7 cellular contexts compared by ENCODE assay signal in the genomic region with DNA sequence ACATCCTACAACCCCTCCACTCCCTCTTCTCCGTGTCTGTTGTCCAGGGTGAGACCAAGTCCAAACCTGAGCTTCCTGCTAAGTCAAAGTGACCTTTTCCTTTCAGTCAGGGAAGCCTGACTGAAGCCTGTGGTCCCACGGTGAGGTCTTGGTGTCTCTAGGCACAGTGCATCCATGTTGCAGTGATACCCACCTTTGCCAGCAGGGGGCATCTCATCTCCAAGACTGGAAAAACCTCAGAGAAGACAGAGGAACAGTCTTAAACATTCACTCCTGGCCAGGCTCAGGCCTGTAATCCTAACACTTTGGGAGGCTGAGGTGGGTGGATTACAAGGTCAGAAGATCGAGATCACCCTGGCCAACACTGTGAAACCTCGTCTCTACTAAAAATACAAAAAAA. TPM values are rescaled to one million over a fixed set of nuclear protein-coding genes. Genes with fewer than 3 reads are reported as not detected.
DNase-seq lines count a peak whose midpoint lies in the region; ATAC-seq and TF ChIP-seq lines count a peak whose summit lies in the region.
"Not testable (repeated sequence)": the region's sequence is repeated elsewhere in the genome, so short reads cannot be mapped to it uniquely, and the experiment has no call there.

No MANE protein-coding gene starts in this region.

- peak; percentile 66 for TF ChIP-seq CTCF in GM12872 (IDR thresholded peaks at IDR 0.05; ENCODE audit: insufficient read depth, low read depth, low read length)
- TF ChIP-seq CTCF in mammary epithelial cell (conservative IDR thresholded peaks at IDR 0.05 in 1 of 2, IDR thresholded peaks at IDR 0.05 in 1 of 2; ENCODE audit: extremely low read depth in 1 of 2, insufficient read depth in 1 of 2, low read depth in 1 of 2, low read length in 2 of 2), result peak; percentile 35 to 44

- H2AFZ ChIP-seq in mammary epithelial cell (ENCODE audit: low read depth, low read length), result not testable (repeated sequence)

- not testable (repeated sequence) for H3K4me1 ChIP-seq in mammary epithelial cell (ENCODE audit: insufficient read depth, low read length)

- not testable (repeated sequence) for H3K9me3 ChIP-seq in mammary epithelial cell (replicated peaks; ENCODE audit: insufficient read depth, low read length)

- in situ Hi-C loops in mammary epithelial cell (cut with MboI; ENCODE audit: low sequenced_read_pairs in 2 of 2), result not testable (repeated sequence)

- CTCF ChIA-PET in mammary epithelial cell (lab: Charles Lee; ENCODE audit: low non-redundant PET), result interaction anchor here (0.6 kb wide), 2 partner anchors 63 to 1137 kb away, joined by 4 read pairs; no protein-coding TSS in a partner anchor

- peak; percentile 66 for ATAC-seq in HG03135 (IDR thresholded peaks at IDR 0.05; ENCODE audit: unreplicated experiment)

- dilution Hi-C loops in mammary epithelial cell (cut with HindIII; ENCODE audit: low sequenced_read_pairs), result not testable (repeated sequence)

- not testable (repeated sequence) for H3K36me3 ChIP-seq in mammary epithelial cell (ENCODE audit: insufficient read depth, low read length)

- intact Hi-C loops in mammary epithelial cell (cut with micrococcal nuclease), result loop anchor here (5.0 kb wide), 1 partner anchor 652 kb away; no protein-coding TSS in a partner anchor

- BruUV-seq in mammary epithelial cell (replicated peaks; lab: Mats Ljungman, UMichigan), result not testable (repeated sequence)

- H3K9ac ChIP-seq in mammary epithelial cell (ENCODE audit: insufficient read depth, low read length), result not testable (repeated sequence)

- DNase-seq in NCI-H82 (lab: John Stamatoyannopoulos, UW) (peak; percentile 56), mammary epithelial cell (peak; percentile 2), hepatic stellate cell (ENCODE audit: low spot score) (peak; percentile 28), putamen (ENCODE audit: low spot score) (peak; percentile 0)
- DNase-seq in activated CD4-positive, alpha-beta T cell treated with anti-CD3 and anti-CD28 coated beads, Interleukin-2, amount 50 U/mL, for 1 hour, result peak; percentile 18

- H3K79me2 ChIP-seq in mammary epithelial cell (ENCODE audit: insufficient read depth, low read length), result not testable (repeated sequence)

- not testable (repeated sequence) for H4K20me1 ChIP-seq in mammary epithelial cell (ENCODE audit: insufficient read depth, low read length)

- WGBS in mammary epithelial cell (ENCODE audit: low coverage, missing lambda C conversion rate), result 27% methylated on average over 2 of the region's 4 CpGs

- H3K27ac ChIP-seq in mammary epithelial cell (ENCODE audit: insufficient read depth, low read depth, low read length), result not testable (repeated sequence)

- not testable (repeated sequence) for H3K4me2 ChIP-seq in mammary epithelial cell (ENCODE audit: insufficient read depth, low read depth, low read length)

- not testable (repeated sequence) for H3K27me3 ChIP-seq in mammary epithelial cell (ENCODE audit: insufficient read depth, low read length)

- H3K4me3 ChIP-seq in mammary epithelial cell (replicated peaks in 1 of 3; ENCODE audit: insufficient read depth in 1 of 3, low read depth in 2 of 3, low read length in 3 of 3), result not testable (repeated sequence)

RNA-seq across cellular contexts. Expression of a gene that starts 23.4 kb away (rescaled TPM):
- total RNA-seq in mammary epithelial cell, result not detected
- polyA plus RNA-seq in mammary epithelial cell, result not detected
- not detected for polyA minus RNA-seq in mammary epithelial cell

Comparison
In these comparisons a context has a peak if more than half of its experiments do, and no peak if none do; other contexts are left out.
1. DNase-seq: peak in every context shown above with its lines; median percentile 56 in NCI-H82; 28 in hepatic stellate cell; 18 in activated CD4-positive, alpha-beta T cell treated with anti-CD3 and anti-CD28 coated beads, Interleukin-2, amount 50 U/mL, for 1 hour; 2 in mammary epithelial cell; 0 in putamen.